In the genomic region with DNA sequence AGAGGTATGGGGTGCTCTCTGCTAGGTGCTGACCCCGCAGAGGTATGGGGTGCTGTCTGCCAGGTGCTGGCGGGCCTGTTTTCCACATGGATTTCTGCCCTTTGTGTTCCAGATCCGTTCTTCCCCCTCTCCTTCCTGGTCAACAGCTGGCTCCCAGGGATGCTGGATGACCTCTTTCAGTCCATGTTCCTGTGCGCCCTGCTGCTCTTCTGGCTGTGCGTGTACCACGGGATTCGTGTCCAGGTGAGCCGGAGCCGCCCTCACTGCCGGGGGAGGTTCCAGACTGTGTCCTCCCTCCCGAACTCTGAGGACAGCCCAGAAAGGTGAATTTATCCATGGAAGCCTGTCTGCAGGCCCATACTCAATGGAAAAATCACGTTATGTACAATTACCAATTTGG, we compare ENCODE assay signal across 16 cellular contexts. TPM values are rescaled to one million over a fixed set of nuclear protein-coding genes. Genes with fewer than 3 reads are reported as not detected.
DNase-seq lines count a peak whose midpoint lies in the region; ATAC-seq and TF ChIP-seq lines count a peak whose summit lies in the region.
"Had no signal": no experiment of that assay in that cellular context is flagged by ENCODE, and none has a peak within 500 bp of the region (broad histone marks: within the 10 kb centered on the region; RNA-seq: fewer than 3 reads in every experiment).

No MANE protein-coding gene starts in this region.

- intact Hi-C loops in sciatic nerve (cut with DNase I), result loop anchor here (10.0 kb wide), 1 partner anchor 383 kb away; no protein-coding TSS in a partner anchor

- H3K27ac ChIP-seq in RWPE1 (0 out of 2 replicates have a peak overlapping the region, but pooled peaks have one; percentile 9), Karpas-422 (ENCODE audit: low read length) (no peak overlapping the region)
- H3K27ac ChIP-seq: BLaER1 treated with 17β-estradiol and CSF1 and Interleukin-3, amounts not matched to agents 10 nM and 100 nM; GM23248 had no signal

- no peak overlapping the region for H3K4me3 Mint-ChIP-seq in activated CD8-positive, alpha-beta memory T cell treated with anti-CD3 and anti-CD28 coated beads, Interleukin-2, amount 10 ng/mL, durations not matched to agents 7 days and 5 days
- H3K4me3 Mint-ChIP-seq in effector memory CD8-positive, alpha-beta T cell, result no peak overlapping the region
- H3K4me3 Mint-ChIP-seq: B cell; CD8-positive, alpha-beta T cell had no signal

- no peaks in the 10 kb centered on the region; the same call in 1 of the 2 replicates for H3K4me1 ChIP-seq in Karpas-422 (ENCODE audit: low read length)
- H3K4me1 ChIP-seq: BLaER1 treated with 17β-estradiol and CSF1 and Interleukin-3, amounts not matched to agents 10 nM and 100 nM; HAP-1 had no signal

- H3K4me1 Mint-ChIP-seq in activated CD8-positive, alpha-beta memory T cell treated with anti-CD3 and anti-CD28 coated beads, Interleukin-2, amount 10 ng/mL, durations not matched to agents 7 days and 5 days, result peaks cover 3% of the 10 kb centered on the region
- H3K4me1 Mint-ChIP-seq in effector memory CD8-positive, alpha-beta T cell (ENCODE audit: low read depth in 2 of 2), result peaks cover 13 to 16% of the 10 kb centered on the region in 2 donors
- H3K4me1 Mint-ChIP-seq: B cell had no signal

- peaks cover 45% of the 10 kb centered on the region for H3K36me3 Mint-ChIP-seq in activated CD8-positive, alpha-beta memory T cell treated with anti-CD3 and anti-CD28 coated beads, Interleukin-2, amount 10 ng/mL, durations not matched to agents 7 days and 5 days
- H3K36me3 Mint-ChIP-seq in effector memory CD8-positive, alpha-beta T cell (ENCODE audit: insufficient read depth), result peaks cover 79% of the 10 kb centered on the region

- POLR2A ChIA-PET in RWPE1 (lab: Yijun Ruan, JAX; ENCODE audit: low non-redundant PET), result no interaction called here

- no peak overlapping the region for H2AFZ ChIP-seq in Karpas-422 (ENCODE audit: low read length)
- H2AFZ ChIP-seq: GM23248 had no signal

- CTCF ChIA-PET in activated CD8-positive, alpha-beta memory T cell treated with anti-CD3 and anti-CD28 coated beads, Interleukin-2, amount 10 ng/mL, durations not matched to agents 7 days and 5 days (lab: Charles Lee), result interaction anchor here (1.3 kb wide), 1 partner anchor 394 kb away, joined by 3 read pairs; no protein-coding TSS in a partner anchor
- CTCF ChIA-PET in RWPE1 (lab: Yijun Ruan, JAX), result no interaction called here

- H3K36me3 ChIP-seq in Karpas-422 (ENCODE audit: insufficient read depth, low read length), result peaks cover 34% of the 10 kb centered on the region

- DNase-seq in activated CD8-positive, alpha-beta memory T cell treated with anti-CD3 and anti-CD28 coated beads, Interleukin-2, amount 10 ng/mL, durations not matched to agents 7 days and 5 days, result peak; percentile 26
- no peak for DNase-seq in activated CD8-positive, alpha-beta memory T cell treated with anti-CD3 and anti-CD28 coated beads, Interleukin-2, amount 50 U/mL, for 4 hours
- no peak for DNase-seq in RWPE1 (ENCODE audit: low spot score)
- DNase-seq in left lobe of liver (ENCODE audit: low spot score), result peak; percentile 31
- DNase-seq in sciatic nerve (ENCODE audit: low spot score), result peak; percentile 49
- DNase-seq in activated CD4-positive, alpha-beta T cell treated with anti-CD3 and anti-CD28 coated beads for 4 hours, result no peak
- DNase-seq in Karpas-422, result no peak
- no peak for DNase-seq in effector memory CD8-positive, alpha-beta T cell
- DNase-seq: Calu3; CD8-positive, alpha-beta T cell; DMS53; DND-41; GM23248 had no signal

- H3K4me2 ChIP-seq in Karpas-422 (ENCODE audit: low read depth, low read length, poor library complexity, severe bottlenecking), result no peak overlapping the region
- H3K4me2 ChIP-seq: BLaER1 treated with 17β-estradiol and CSF1 and Interleukin-3, amounts not matched to agents 10 nM and 100 nM had no signal

- H3K9me3 Mint-ChIP-seq in activated CD8-positive, alpha-beta memory T cell treated with anti-CD3 and anti-CD28 coated beads, Interleukin-2, amount 10 ng/mL, durations not matched to agents 7 days and 5 days (ENCODE audit: low read depth), result no peaks in the 10 kb centered on the region
- no peaks in the 10 kb centered on the region for H3K9me3 Mint-ChIP-seq in effector memory CD8-positive, alpha-beta T cell
- H3K9me3 Mint-ChIP-seq: CD8-positive, alpha-beta T cell had no signal

- H3K4me3 ChIP-seq in Karpas-422 (ENCODE audit: low read length), result no peak overlapping the region
- H3K4me3 ChIP-seq: BLaER1 treated with 17β-estradiol and CSF1 and Interleukin-3, amounts not matched to agents 10 nM and 100 nM; GM23248; HAP-1 had no signal

- H3K27ac Mint-ChIP-seq in activated CD8-positive, alpha-beta memory T cell treated with anti-CD3 and anti-CD28 coated beads, Interleukin-2, amount 10 ng/mL, durations not matched to agents 7 days and 5 days, result no peak overlapping the region
- H3K27ac Mint-ChIP-seq in effector memory CD8-positive, alpha-beta T cell, result no peak overlapping the region
- H3K27ac Mint-ChIP-seq: B cell; CD8-positive, alpha-beta T cell had no signal

- H4K20me1 ChIP-seq in Karpas-422 (ENCODE audit: insufficient read depth, low read depth, low read length), result no peaks in the 10 kb centered on the region

- H3K9me3 ChIP-seq in Karpas-422 (ENCODE audit: low read length), result no peaks in the 10 kb centered on the region
- H3K9me3 ChIP-seq: BLaER1 treated with 17β-estradiol and CSF1 and Interleukin-3, amounts not matched to agents 10 nM and 100 nM; HAP-1 had no signal

- H3K27me3 Mint-ChIP-seq in activated CD8-positive, alpha-beta memory T cell treated with anti-CD3 and anti-CD28 coated beads, Interleukin-2, amount 10 ng/mL, durations not matched to agents 7 days and 5 days, result no peaks in the 10 kb centered on the region
- H3K27me3 Mint-ChIP-seq in effector memory CD8-positive, alpha-beta T cell, result no peaks in the 10 kb centered on the region
- H3K27me3 Mint-ChIP-seq: B cell had no signal

- ATAC-seq in activated CD8-positive, alpha-beta memory T cell treated with anti-CD3 and anti-CD28 coated beads, Interleukin-2, amount 10 ng/mL, durations not matched to agents 7 days and 5 days, result no peak
- no peak for ATAC-seq in left lobe of liver
- ATAC-seq in sciatic nerve, result no peak
- no peak for ATAC-seq in effector memory CD8-positive, alpha-beta T cell (replicated peaks)
- ATAC-seq: CD8-positive, alpha-beta T cell had no signal

- no peaks in the 10 kb centered on the region for H3K9me2 ChIP-seq in Karpas-422 (replicated peaks; ENCODE audit: insufficient read depth, low read length)

- H3K27me3 ChIP-seq in Karpas-422 (ENCODE audit: low read length), result no peaks in the 10 kb centered on the region
- H3K27me3 ChIP-seq: BLaER1 treated with 17β-estradiol and CSF1 and Interleukin-3, amounts not matched to agents 10 nM and 100 nM had no signal

- H3K9ac ChIP-seq in Karpas-422 (ENCODE audit: low read length), result no peak overlapping the region
- H3K9ac ChIP-seq: BLaER1 treated with 17β-estradiol and CSF1 and Interleukin-3, amounts not matched to agents 10 nM and 100 nM; GM23248 had no signal

- peaks cover 11% of the 10 kb centered on the region for H3K79me2 ChIP-seq in Karpas-422 (ENCODE audit: low read length)

- no peak for TF ChIP-seq CTCF in RWPE1 (conservative IDR thresholded peaks at IDR 0.05; ENCODE audit: low read depth)

RNA-seq across cellular contexts. Expression of gene DYNLT1, which starts 36.3 kb away (rescaled TPM):
- total RNA-seq in activated CD8-positive, alpha-beta memory T cell treated with anti-CD3 and anti-CD28 coated beads, Interleukin-2, amount 10 ng/mL, durations not matched to agents 7 days and 5 days, result 100 to 1,000 TPM; 109 to 120 TPM
- 29.9 TPM for total RNA-seq in left lobe of liver
- total RNA-seq in sciatic nerve, result 58.6 TPM
- total RNA-seq in Karpas-422 (2014; rRNA removed; shearing (Covaris generic); ENCODE audit: low replicate concordance), result 13.4 and 19.9 TPM in 2 replicates

RNA-seq across cellular contexts. Expression of gene SYTL3, which starts 41.6 kb away (rescaled TPM):
- 100 to 1,000 TPM; 106 to 112 TPM for total RNA-seq in activated CD8-positive, alpha-beta memory T cell treated with anti-CD3 and anti-CD28 coated beads, Interleukin-2, amount 10 ng/mL, durations not matched to agents 7 days and 5 days
- 0.43 TPM for total RNA-seq in left lobe of liver
- total RNA-seq in sciatic nerve, result 2.5 TPM
- 0.41 and 2.2 TPM in 2 replicates for total RNA-seq in Karpas-422 (2014; rRNA removed; shearing (Covaris generic); ENCODE audit: low replicate concordance)

RNA-seq across cellular contexts. Expression of gene TMEM181, which starts 48.3 kb away (rescaled TPM):
- 10 to 100 TPM; 14.0 to 17.4 TPM for total RNA-seq in activated CD8-positive, alpha-beta memory T cell treated with anti-CD3 and anti-CD28 coated beads, Interleukin-2, amount 10 ng/mL, durations not matched to agents 7 days and 5 days
- total RNA-seq in left lobe of liver (12.0 TPM), sciatic nerve (18.4 TPM)
- 10.8 and 15.4 TPM in 2 replicates for total RNA-seq in Karpas-422 (2014; rRNA removed; shearing (Covaris generic); ENCODE audit: low replicate concordance)

Comparison
In these comparisons a context has a peak if more than half of its experiments do, and no peak if none do; other contexts are left out.
1. DNase-seq: peak in activated CD8-positive, alpha-beta memory T cell treated with anti-CD3 and anti-CD28 coated beads, Interleukin-2, amount 10 ng/mL, durations not matched to agents 7 days and 5 days (single experiment), left lobe of liver (single experiment) and sciatic nerve (single experiment); none in activated CD8-positive, alpha-beta memory T cell treated with anti-CD3 and anti-CD28 coated beads, Interleukin-2, amount 50 U/mL, for 4 hours (single experiment), RWPE1 (single experiment), activated CD4-positive, alpha-beta T cell treated with anti-CD3 and anti-CD28 coated beads for 4 hours (0 of 2), Karpas-422 (single experiment) and effector memory CD8-positive, alpha-beta T cell (0 of 3).
2. RNA of gene SYTL3, which starts 41.6 kb away (total RNA-seq): 106 to 112 TPM in activated CD8-positive, alpha-beta memory T cell treated with anti-CD3 and anti-CD28 coated beads, Interleukin-2, amount 10 ng/mL, durations not matched to agents 7 days and 5 days; 2.5 TPM in sciatic nerve (single experiment), 0.43 TPM in left lobe of liver (single experiment) and 0.41 to 2.2 TPM in Karpas-422; every median in the first group is over 10 times any median in the second.